ENCODE assay signal across 1 cellular context in genomic region chr5:95771109-95771708, GRCh38.
TF ChIP-seq lines count a peak whose summit lies in the region.

No MANE protein-coding gene starts in this region.

TF ChIP-seq in IMR-90, 13 proteins besides CTCF, POLR2A, EP300 and RAD21:
- TF ChIP-seq RFX5 (IDR thresholded peaks at IDR 0.05; ENCODE audit: low read depth, low read length) (no peak), RCOR1 (IDR thresholded peaks at IDR 0.05; ENCODE audit: insufficient replicate concordance, low read length) (no peak), BHLHE40 (IDR thresholded peaks at IDR 0.05; ENCODE audit: low read depth, low read length) (no peak), CEBPB (IDR thresholded peaks at IDR 0.05; ENCODE audit: low read depth, low read length) (no peak), ELK1 (IDR thresholded peaks at IDR 0.05; ENCODE audit: borderline replicate concordance, low read depth, low read length) (no peak), USF2 (IDR thresholded peaks at IDR 0.05; ENCODE audit: low read depth, low read length) (no peak), MXI1 (IDR thresholded peaks at IDR 0.05; ENCODE audit: borderline replicate concordance, low read depth, low read length) (no peak)
